Comparison of ENCODE assay signal across 30 cellular contexts in the genomic region with DNA sequence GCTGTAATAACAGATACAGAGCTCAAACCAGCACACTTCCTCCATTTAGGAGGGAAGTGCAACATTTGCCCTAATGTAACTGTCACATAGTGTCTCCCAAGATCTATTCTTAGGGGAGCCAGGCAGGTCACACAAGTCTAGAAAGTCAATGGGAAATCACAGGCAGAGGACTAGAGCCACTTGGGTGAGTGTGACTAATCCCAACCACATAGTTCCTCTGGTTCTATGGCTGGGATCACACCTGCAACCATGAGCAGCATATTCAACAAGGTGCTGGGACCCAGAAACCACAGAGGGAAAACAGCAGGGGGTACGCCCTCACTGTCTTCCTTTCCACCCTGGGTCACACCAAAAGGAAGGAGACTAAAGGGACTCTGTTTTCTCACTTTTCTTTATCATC.
"Had no signal": no experiment of that assay in that cellular context is flagged by ENCODE, and none has a peak within 500 bp of the region (broad histone marks: within the 10 kb centered on the region; RNA-seq: fewer than 3 reads in every experiment).

No MANE protein-coding gene starts in this region.

- H3K4me1 ChIP-seq: ascending aorta, colonic mucosa had no signal

- ATAC-seq: activated CD8-positive, alpha-beta T cell treated with anti-CD3 and anti-CD28 coated beads for 36 hours; activated naive CD4-positive, alpha-beta T cell treated with anti-CD3 and anti-CD28 coated beads, Interleukin-2, amount 50 U/mL, for 72 hours; activated naive CD8-positive, alpha-beta T cell treated with anti-CD3 and anti-CD28 coated beads, Interleukin-2, amount 50 U/mL, for 24 hours; activated T-cell treated with anti-CD3 and anti-CD28 coated beads, Interleukin-2, amount 50 U/mL, for 4 hours; activated T-cell treated with anti-CD3 and anti-CD28 coated beads, Interleukin-2, amount 50 U/mL, for 72 hours; activated T-helper 17 cell treated with anti-CD3 and anti-CD28 coated beads, Interleukin-2, amount 50 U/mL, for 72 hours had no signal

- H3K27me3 ChIP-seq: ascending aorta, cardiac muscle cell, colonic mucosa had no signal

- FAIRE-seq: TTC549 had no signal

- H3K27ac ChIP-seq: ascending aorta, cardiac muscle cell, colonic mucosa, VCaP had no signal

- H3K4me3 ChIP-seq: ascending aorta, cardiac muscle cell, colonic mucosa had no signal

- H3K9me3 ChIP-seq: colonic mucosa had no signal

- H3K36me3 ChIP-seq: ascending aorta, cardiac muscle cell, colonic mucosa had no signal

- DNase-seq: activated B cell treated with CpG ODN at 0.5 μM for 24 hours; activated CD4-positive, alpha-beta memory T cell treated with anti-CD3 and anti-CD28 coated beads for 36 hours; activated CD4-positive, alpha-beta T cell treated with anti-CD3 and anti-CD28 coated beads for 4 hours; activated CD4-positive, alpha-beta T cell treated with anti-CD3 and anti-CD28 coated beads, Interleukin-2, amount 50 U/mL, for 1 hour; activated CD4-positive, alpha-beta T cell treated with anti-CD3 and anti-CD28 coated beads, Interleukin-2, amount 50 U/mL, for 4 hours; activated CD4-positive, CD25-positive, alpha-beta regulatory T cell treated with anti-CD3 and anti-CD28 coated beads, Interleukin-2, amount 50 U/mL, for 72 hours; activated CD8-positive, alpha-beta memory T cell treated with anti-CD3 and anti-CD28 coated beads, Interleukin-2, amount 50 U/mL, for 4 hours; activated CD8-positive, alpha-beta T cell treated with anti-CD3 and anti-CD28 coated beads for 36 hours; activated effector memory CD4-positive, alpha-beta T cell treated with anti-CD3 and anti-CD28 coated beads, Interleukin-2, amount 50 U/mL, for 16 hours; activated gamma-delta T cell treated with Interleukin-2 at 50 U/mL for 16 hours; activated naive CD4-positive, alpha-beta T cell; activated naive CD4-positive, alpha-beta T cell treated with anti-CD3 and anti-CD28 coated beads for 36 hours; activated naive CD4-positive, alpha-beta T cell treated with anti-CD3 and anti-CD28 coated beads, Interleukin-2, amount 50 U/mL, for 16 hours; activated naive CD8-positive, alpha-beta T cell treated with anti-CD3 and anti-CD28 coated beads, Interleukin-2, amount 10 ng/mL, durations not matched to agents 7 days and 5 days; activated naive CD8-positive, alpha-beta T cell treated with anti-CD3 and anti-CD28 coated beads, Interleukin-2, amount 50 U/mL, for 24 hours; activated T-cell treated with anti-CD3 and anti-CD28 coated beads for 4 hours; activated T-cell treated with anti-CD3 and anti-CD28 coated beads, Interleukin-2, amount 50 U/mL, for 1 hour; activated T-cell treated with anti-CD3 and anti-CD28 coated beads, Interleukin-2, amount 50 U/mL, for 4 hours; amygdala; caudate nucleus; cerebellar nuclear complex; colonic mucosa; T-helper 9 cell had no signal
